ENCODE assay signal across 24 cellular contexts in the genomic region with DNA sequence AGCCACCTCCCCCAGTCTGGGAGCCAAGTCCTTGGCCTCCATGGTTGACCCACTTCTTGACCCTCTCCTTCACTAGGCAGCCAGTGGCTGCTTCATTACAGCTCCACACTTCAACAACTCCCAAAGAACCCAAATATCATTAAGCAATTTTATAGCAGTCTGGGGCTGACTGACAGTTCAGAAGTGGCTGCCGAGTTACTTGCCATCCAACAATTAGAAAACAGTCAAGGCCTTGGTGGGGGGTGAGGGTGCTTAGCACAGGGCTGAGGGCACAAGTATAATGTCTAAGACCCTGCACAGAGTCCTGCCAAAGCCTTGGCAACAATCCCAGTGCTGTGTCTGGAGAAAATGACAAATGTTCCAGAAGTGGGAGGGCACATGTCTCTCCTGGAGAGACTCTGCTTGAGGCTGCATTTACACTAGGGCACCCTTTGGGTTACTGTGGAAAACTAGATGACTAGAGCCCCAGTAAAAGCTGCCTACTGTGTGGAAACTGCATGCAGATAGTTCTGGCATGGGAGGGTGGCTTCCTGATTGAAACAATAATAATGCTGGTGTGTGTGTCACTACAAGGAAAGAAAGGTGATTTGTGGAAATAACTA.
"Had no signal": no experiment of that assay in that cellular context is flagged by ENCODE, and none has a peak within 500 bp of the region (broad histone marks: within the 10 kb centered on the region; RNA-seq: fewer than 3 reads in every experiment).

No MANE protein-coding gene starts in this region.

- H3K4me3 ChIP-seq: body of pancreas, cardiac muscle cell, heart right ventricle, left lung, lung, neural progenitor cell, prostate gland, right atrium auricular region, thoracic aorta, upper lobe of left lung had no signal

- ATAC-seq: activated CD8-positive, alpha-beta memory T cell treated with anti-CD3 and anti-CD28 coated beads, Interleukin-2, amount 10 ng/mL, durations not matched to agents 7 days and 5 days; activated naive CD8-positive, alpha-beta T cell treated with anti-CD3 and anti-CD28 coated beads, Interleukin-2, amount 50 U/mL, for 24 hours; body of pancreas; heart right ventricle; left lung; naive thymus-derived CD4-positive, alpha-beta T cell; T-helper 17 cell had no signal

- DNase-seq: activated CD4-positive, alpha-beta memory T cell treated with anti-CD3 and anti-CD28 coated beads for 36 hours; activated CD4-positive, alpha-beta T cell treated with anti-CD3 and anti-CD28 coated beads for 48 hours; activated CD8-positive, alpha-beta memory T cell treated with anti-CD3 and anti-CD28 coated beads, Interleukin-2, amount 10 ng/mL, durations not matched to agents 7 days and 5 days; activated gamma-delta T cell; activated naive CD4-positive, alpha-beta T cell treated with anti-CD3 and anti-CD28 coated beads, Interleukin-2, amount 50 U/mL, for 16 hours; activated naive CD8-positive, alpha-beta T cell treated with anti-CD3 and anti-CD28 coated beads, Interleukin-2, amount 50 U/mL, for 24 hours; activated T-cell treated with anti-CD3 and anti-CD28 coated beads for 4 hours; body of pancreas; cortex of kidney; endodermal cell; heart right ventricle; islet precursor cell; left lung; naive thymus-derived CD4-positive, alpha-beta T cell; stimulated activated CD4-positive, alpha-beta T cell treated with anti-CD3 and anti-CD28 coated beads, Interleukin-4, amount 100 ng/mL, for 24 hours; stimulated activated naive CD4-positive, alpha-beta T cell treated with Interleukin-2 at 50 U/mL for 16 hours; T-helper 17 cell had no signal

- H3K36me3 ChIP-seq: cardiac muscle cell, heart right ventricle, left lung, neural progenitor cell, prostate gland, right atrium auricular region, thoracic aorta, upper lobe of left lung had no signal

- H3K9ac ChIP-seq: neural progenitor cell had no signal

- H3K4me1 ChIP-seq: neural progenitor cell had no signal

- H3K27ac ChIP-seq: body of pancreas, cardiac muscle cell, heart right ventricle, left lung, neural progenitor cell, prostate gland, right atrium auricular region, thoracic aorta, upper lobe of left lung had no signal

- H3K4me2 ChIP-seq: neural progenitor cell had no signal

- H3K27me3 ChIP-seq: body of pancreas, heart right ventricle, right atrium auricular region, upper lobe of left lung had no signal

- H3K9me3 ChIP-seq: body of pancreas, heart right ventricle, left lung, prostate gland, right atrium auricular region, thoracic aorta, upper lobe of left lung had no signal

- H2AFZ ChIP-seq: neural progenitor cell had no signal
